Comparison of ENCODE assay signal across 26 cellular contexts in the genomic region with DNA sequence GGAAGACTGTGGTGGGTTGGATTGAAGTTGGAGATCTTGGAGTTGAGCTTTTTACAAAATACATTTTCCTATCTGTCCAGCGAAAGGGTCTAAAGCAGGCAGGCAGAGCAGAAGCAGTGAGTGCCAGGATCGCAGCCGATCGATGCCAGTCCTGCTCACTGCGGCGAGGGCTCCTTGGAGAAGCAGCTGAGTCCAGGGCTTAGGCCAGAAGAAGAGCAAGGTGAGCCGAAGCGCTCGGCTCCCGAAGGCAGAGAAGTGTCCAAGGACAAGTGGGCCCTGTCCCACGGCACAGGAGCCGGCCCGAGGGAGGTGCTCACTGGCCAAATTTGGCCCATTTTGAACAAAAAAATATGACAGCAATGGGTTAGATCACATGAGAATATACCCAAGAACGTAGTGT.
DNase-seq lines count a peak whose midpoint lies in the region; ATAC-seq, FAIRE-seq and TF ChIP-seq lines count a peak whose summit lies in the region.
"Had no signal": no experiment of that assay in that cellular context is flagged by ENCODE, and none has a peak within 500 bp of the region (broad histone marks: within the 10 kb centered on the region; RNA-seq: fewer than 3 reads in every experiment).

No MANE protein-coding gene starts in this region.

- H3K36me3 Mint-ChIP-seq in chondrocyte (ENCODE audit: low read depth): no peaks in the 10 kb centered on the region
- H3K36me3 Mint-ChIP-seq: CD14-positive monocyte; CD4-positive, alpha-beta memory T cell; CD4-positive, CD25-positive, alpha-beta regulatory T cell; CD8-positive, alpha-beta memory T cell had no signal

- FAIRE-seq in kidney (lab: Jason Lieb, UNC): no peak
- FAIRE-seq: A204.1, GM12891 had no signal

- no CpG with 5 or more reads among the region's 14 CpGs for WGBS in mesendoderm (ENCODE audit: extremely low coverage, insufficient coverage, low lambda C conversion rate)
- 81 to 91% (median 87%) methylated on average over 14 of the region's 14 CpGs for WGBS in spleen, 5 donors

- no peak overlapping the region for H3K9ac ChIP-seq in kidney (ENCODE audit: low read length in 2 of 2)
- no peak overlapping the region for H3K9ac ChIP-seq in mesendoderm (ENCODE audit: low read length)
- H3K9ac ChIP-seq: BLaER1 had no signal

- H4K8ac ChIP-seq in mesendoderm (ENCODE audit: low read depth, low read length): no peak overlapping the region

- intact Hi-C loops in kidney (cut with DNase I) (no loop called here), spleen (cut with DNase I; ENCODE audit: low total_unique reads) (no loop called here)

- no peaks in the 10 kb centered on the region for H3K9me3 ChIP-seq in kidney (ENCODE audit: control insufficient read depth in 1 of 2, low read length in 2 of 2)
- H3K9me3 ChIP-seq in spleen: no peaks in the 10 kb centered on the region
- H3K9me3 ChIP-seq: BLaER1 had no signal

- no peak overlapping the region for H2BK120ac ChIP-seq in mesendoderm (ENCODE audit: low read depth, low read length)

- no peak overlapping the region for H3K23ac ChIP-seq in mesendoderm (ENCODE audit: low read length)

- no peaks in the 10 kb centered on the region for H3K36me3 ChIP-seq in kidney (ENCODE audit: control insufficient read depth in 1 of 2, insufficient read depth in 2 of 2, low read length in 2 of 2)
- no peaks in the 10 kb centered on the region for H3K36me3 ChIP-seq in mesendoderm (ENCODE audit: control insufficient read depth, insufficient read depth, low read length)
- H3K36me3 ChIP-seq in spleen: no peaks in the 10 kb centered on the region
- H3K36me3 ChIP-seq: BE2C, BLaER1 had no signal

- no peak overlapping the region for H3K4ac ChIP-seq in mesendoderm (ENCODE audit: low read depth, low read length)

- no peaks in the 10 kb centered on the region for H3K79me2 ChIP-seq in mesendoderm (ENCODE audit: control insufficient read depth, insufficient read depth, low read length)

- no peak overlapping the region for H3K18ac ChIP-seq in mesendoderm (ENCODE audit: low read length)

- TF ChIP-seq POLR2A in spleen (IDR thresholded peaks at IDR 0.05): no peak

- H3K27ac Mint-ChIP-seq in chondrocyte (ENCODE audit: unreplicated experiment): no peak overlapping the region
- H3K27ac Mint-ChIP-seq: CD14-positive monocyte; CD8-positive, alpha-beta memory T cell had no signal

- H2AK5ac ChIP-seq in mesendoderm (ENCODE audit: low read length): no peak overlapping the region

- H3K4me1 ChIP-seq in kidney (ENCODE audit: control insufficient read depth in 1 of 2, insufficient read depth in 1 of 2, low read depth in 1 of 2, low read length in 2 of 2) (no peaks in the 10 kb centered on the region), mesendoderm (ENCODE audit: control insufficient read depth, low read depth, low read length) (no peaks in the 10 kb centered on the region), spleen (peaks cover 0 to 4% (median 0%) of the 10 kb centered on the region in 6 donors)
- H3K4me1 ChIP-seq: BE2C had no signal

- no peaks in the 10 kb centered on the region for H3K27me3 Mint-ChIP-seq in chondrocyte (ENCODE audit: low read depth)
- H3K27me3 Mint-ChIP-seq: CD4-positive, CD25-positive, alpha-beta regulatory T cell had no signal

- H3K56ac ChIP-seq in mesendoderm (ENCODE audit: low read length): peak overlapping the region; percentile 7

- H3K4me3 Mint-ChIP-seq in chondrocyte (ENCODE audit: unreplicated experiment): no peak overlapping the region
- H3K4me3 Mint-ChIP-seq: CD14-positive monocyte; CD4-positive, alpha-beta memory T cell; CD4-positive, CD25-positive, alpha-beta regulatory T cell; CD8-positive, alpha-beta memory T cell had no signal

- H3K4me3 ChIP-seq in kidney (ENCODE audit: low read length in 2 of 2): no peak overlapping the region
- H3K4me3 ChIP-seq in mesendoderm (ENCODE audit: low read length): no peak overlapping the region
- no peak overlapping the region for H3K4me3 ChIP-seq in spleen
- H3K4me3 ChIP-seq: BLaER1 had no signal

- H3K9me3 Mint-ChIP-seq in chondrocyte (ENCODE audit: low read depth): peaks cover 30% of the 10 kb centered on the region
- H3K9me3 Mint-ChIP-seq: CD8-positive, alpha-beta memory T cell had no signal

- TF ChIP-seq CTCF in chondrocyte (IDR thresholded peaks at IDR 0.05) (no peak), kidney (IDR thresholded peaks at IDR 0.05; ENCODE audit: borderline replicate concordance, extremely low read depth, insufficient read depth) (no peak), spleen (IDR thresholded peaks at IDR 0.05 in 8 of 11, conservative IDR thresholded peaks at IDR 0.05 in 3 of 11) (no peak)

- no peaks in the 10 kb centered on the region for H3K4me1 Mint-ChIP-seq in chondrocyte (ENCODE audit: low read depth)
- H3K4me1 Mint-ChIP-seq: CD14-positive monocyte; CD4-positive, CD25-positive, alpha-beta regulatory T cell; CD8-positive, alpha-beta memory T cell had no signal

- H3K27ac ChIP-seq in kidney (ENCODE audit: low read depth in 2 of 2, low read length in 2 of 2): no peak overlapping the region
- no peak overlapping the region for H3K27ac ChIP-seq in mesendoderm (ENCODE audit: low read depth, low read length)
- H3K27ac ChIP-seq in spleen: no peak overlapping the region
- H3K27ac ChIP-seq: BLaER1 had no signal

- H3K27me3 ChIP-seq in mesendoderm (ENCODE audit: insufficient read depth, low read length, poor library complexity) (no peaks in the 10 kb centered on the region), spleen (replicated peaks in 1 of 7) (peaks cover 0 to 36% (median 0%) of the 10 kb centered on the region in 7 donors)
- H3K27me3 ChIP-seq: BE2C had no signal

- H2BK5ac ChIP-seq in mesendoderm (ENCODE audit: low read length): no peak overlapping the region

- no peak overlapping the region for H3K4me2 ChIP-seq in mesendoderm (ENCODE audit: low read length)
- H3K4me2 ChIP-seq: BLaER1 had no signal

- H2BK15ac ChIP-seq in mesendoderm (replicated peaks; ENCODE audit: low read depth): no peak overlapping the region

- no peak for ATAC-seq in GM18909 (IDR thresholded peaks at IDR 0.05; ENCODE audit: poor library complexity, unreplicated experiment)
- no peak for ATAC-seq in HG02763 (IDR thresholded peaks at IDR 0.05; ENCODE audit: unreplicated experiment)

- no peaks in the 10 kb centered on the region for H3K79me1 ChIP-seq in mesendoderm (ENCODE audit: low read length)

- H4K5ac ChIP-seq in mesendoderm (ENCODE audit: low read length): no peak overlapping the region

- DNase-seq in chondrocyte (ENCODE audit: low spot score) (peak; percentile 63), kidney (peak; percentile 35), mesendoderm (no peak), spleen (peak; percentile 55)
- DNase-seq in activated naive CD4-positive, alpha-beta T cell treated with Interleukin-2 at 50 U/mL for 16 hours: no peak
- DNase-seq: 8988T; ACHN; BE2C; C1 segment of cervical spinal cord; CD4-positive, alpha-beta memory T cell; CD4-positive, CD25-positive, alpha-beta regulatory T cell; COR-L47; DMS 273 treated with DMSO at 0.1 percent for 48 hours; DMS153; DMS53; DMS79; DND-41; EL; GF-D8 had no signal

Comparison
In these comparisons a context has a peak if more than half of its experiments do, and no peak if none do; other contexts are left out.
1. DNase-seq: peak in chondrocyte (single experiment), kidney (single experiment) and spleen (single experiment); none in mesendoderm (single experiment) and activated naive CD4-positive, alpha-beta T cell treated with Interleukin-2 at 50 U/mL for 16 hours (single experiment).